In the genomic region with DNA sequence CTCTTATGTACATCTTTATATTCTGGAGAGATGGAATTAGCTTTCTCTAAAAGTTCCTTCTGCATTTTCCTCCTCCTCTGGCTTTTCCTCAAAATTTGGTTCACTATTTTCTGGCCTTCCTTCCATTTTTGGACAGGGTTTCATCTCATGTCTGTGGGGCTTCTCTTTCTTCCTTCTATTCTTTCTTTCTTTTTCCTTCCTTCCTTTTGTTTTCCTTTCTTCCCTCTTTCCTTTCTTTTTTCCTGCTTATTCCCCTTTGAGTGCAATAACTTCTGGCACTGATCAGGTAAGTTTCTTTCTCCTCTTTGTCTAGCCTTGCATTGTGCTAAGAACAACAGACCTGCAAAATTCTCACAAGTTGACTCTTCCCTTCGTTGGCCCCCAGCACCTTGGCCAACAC, we compare ENCODE assay signal across 19 cellular contexts. TPM values are rescaled to one million over a fixed set of nuclear protein-coding genes. Genes with fewer than 3 reads are reported as not detected.
DNase-seq lines count a peak whose midpoint lies in the region; ATAC-seq and TF ChIP-seq lines count a peak whose summit lies in the region.
"Had no signal": no experiment of that assay in that cellular context is flagged by ENCODE, and none has a peak within 500 bp of the region (broad histone marks: within the 10 kb centered on the region; RNA-seq: fewer than 3 reads in every experiment).

No MANE protein-coding gene starts in this region.

- intact Hi-C loops in Right ventricle myocardium superior (cut with DNase I) = no loop called here

- H3K4me3 ChIP-seq in right atrium auricular region (no peak overlapping the region), HEK293 (ENCODE audit: low read depth, low read length) (no peak overlapping the region)
- H3K4me3 ChIP-seq: A549; BLaER1 treated with 17β-estradiol and CSF1 and Interleukin-3, amounts not matched to agents 10 nM and 100 nM; GM12878 had no signal

- CTCF ChIA-PET in HEK293 (lab: Yijun Ruan, JAX) = interaction anchor here (1.2 kb wide), 1 partner anchor 12 kb away, joined by 3 read pairs; no protein-coding TSS in a partner anchor

- H3K9me3 ChIP-seq in right atrium auricular region (no peaks in the 10 kb centered on the region), HEK293 (ENCODE audit: control insufficient read depth, insufficient read depth, low read depth, low read length) (no peaks in the 10 kb centered on the region)
- H3K9me3 ChIP-seq: A549; BLaER1 treated with 17β-estradiol and CSF1 and Interleukin-3, amounts not matched to agents 10 nM and 100 nM; Caco-2 had no signal

- H3K4me1 ChIP-seq in right atrium auricular region (peaks cover 0 to 5% of the 10 kb centered on the region in 2 donors), HEK293 (ENCODE audit: control insufficient read depth, insufficient read depth, low read length) (no peaks in the 10 kb centered on the region)

- POLR2A ChIA-PET in HEK293 (lab: Yijun Ruan, JAX) = no interaction called here

- TF ChIP-seq CTCF in right atrium auricular region (IDR thresholded peaks at IDR 0.05) (no peak), HEK293 (tag by site-specific recombination; IDR thresholded peaks at IDR 0.05) (no peak)

- DNase-seq in right atrium auricular region (ENCODE audit: low spot score) (peak; percentile 11), Right ventricle myocardium superior (no peak), ecto neural progenitor cell (ENCODE audit: low spot score) (peak; percentile 4), DMS53 treated with DMSO at 0.1 percent for 48 hours (lab: John Stamatoyannopoulos, UW; ENCODE audit: unreplicated experiment) (no peak)
- DNase-seq: AML-193; Caco-2; Calu3; CD4-positive, alpha-beta T cell; CD8-positive, alpha-beta T cell; DMS79; DND-41; EL; GDM1 had no signal

- H3K36me3 ChIP-seq in right atrium auricular region (no peaks in the 10 kb centered on the region), HEK293 (ENCODE audit: control insufficient read depth in 2 of 2, insufficient read depth in 1 of 2, low read length in 2 of 2) (no peaks in the 10 kb centered on the region)
- H3K36me3 ChIP-seq: BLaER1 treated with 17β-estradiol and CSF1 and Interleukin-3, amounts not matched to agents 10 nM and 100 nM had no signal

- ATAC-seq in Right ventricle myocardium superior (ENCODE audit: poor library complexity) = no peak
- ATAC-seq: A549; CD8-positive, alpha-beta T cell; GM12878 had no signal

- no peaks in the 10 kb centered on the region for H3K27me3 ChIP-seq in right atrium auricular region
- H3K27me3 ChIP-seq: BLaER1 treated with 17β-estradiol and CSF1 and Interleukin-3, amounts not matched to agents 10 nM and 100 nM had no signal

- H3K27ac ChIP-seq in right atrium auricular region (no peak overlapping the region), HEK293 (ENCODE audit: extremely low read depth, low read depth, low read length) (no peak overlapping the region)
- H3K27ac ChIP-seq: 22Rv1; A549; BLaER1 treated with 17β-estradiol and CSF1 and Interleukin-3, amounts not matched to agents 10 nM and 100 nM; C4-2B had no signal

TF ChIP-seq in HEK293, 187 proteins besides CTCF, POLR2A, EP300 and RAD21:
- TF ChIP-seq ZNF366 (tag by site-specific recombination; conservative IDR thresholded peaks at IDR 0.05) (peak; percentile 68), ZNF23 (tag by site-specific recombination; IDR thresholded peaks at IDR 0.05; ENCODE audit: borderline replicate concordance) (no peak)

RNA-seq across cellular contexts. Expression of gene ATRN, which starts 5.5 kb away (rescaled TPM):
- total RNA-seq in right atrium auricular region (10 to 100 TPM; 22.5 to 28.1 TPM), Right ventricle myocardium superior (30.0 TPM)

RNA-seq across cellular contexts. Expression of gene DNAAF9, which starts 57.8 kb away (rescaled TPM):
- total RNA-seq in right atrium auricular region = 10 to 100 TPM; 13.4 to 19.2 TPM
- 20.4 TPM for total RNA-seq in Right ventricle myocardium superior
- total RNA-seq: Caco-2 had no signal

Comparison
In these comparisons a context has a peak if more than half of its experiments do, and no peak if none do; other contexts are left out.
1. DNase-seq: peak in right atrium auricular region (single experiment) and ecto neural progenitor cell (single experiment); none in Right ventricle myocardium superior (single experiment) and DMS53 treated with DMSO at 0.1 percent for 48 hours (single experiment).